In the genomic region with DNA sequence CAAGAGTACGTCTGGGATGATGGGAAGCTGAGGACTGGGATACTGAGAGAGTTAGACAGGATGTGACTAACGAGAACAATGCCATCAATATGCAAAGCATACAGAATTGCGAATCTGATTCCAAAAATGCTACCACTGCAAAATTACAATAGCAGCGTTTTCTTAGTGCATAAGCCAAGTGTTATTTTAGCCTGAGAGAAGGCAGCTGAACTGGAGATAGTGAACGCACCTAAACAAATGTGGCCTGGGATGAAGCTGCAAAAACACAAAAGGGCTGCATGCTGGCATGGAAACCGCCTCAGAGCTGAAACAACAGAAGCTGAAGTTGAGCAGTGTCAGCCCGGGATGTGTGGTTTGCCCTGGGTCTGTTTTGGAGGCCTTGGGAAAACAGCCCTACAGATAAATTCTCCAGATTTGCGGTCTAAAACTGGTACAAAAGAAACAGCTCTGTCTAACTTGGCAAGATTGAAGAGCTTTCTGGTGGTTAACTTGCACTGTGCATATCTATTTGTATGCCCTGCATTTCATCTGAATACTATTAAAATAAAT, we compare ENCODE assay signal across 23 cellular contexts. TPM values are rescaled to one million over a fixed set of nuclear protein-coding genes. Genes with fewer than 3 reads are reported as not detected.
DNase-seq lines count a peak whose midpoint lies in the region; ATAC-seq, FAIRE-seq and TF ChIP-seq lines count a peak whose summit lies in the region.
"Had no signal": no experiment of that assay in that cellular context is flagged by ENCODE, and none has a peak within 500 bp of the region (broad histone marks: within the 10 kb centered on the region; RNA-seq: fewer than 3 reads in every experiment).

No MANE protein-coding gene starts in this region.

- no peak overlapping the region for H3K27ac Mint-ChIP-seq in astrocyte (ENCODE audit: unreplicated experiment)
- H3K27ac Mint-ChIP-seq: activated B cell treated with CpG ODN at 0.5 μM for 24 hours; CD4-positive, alpha-beta T cell; T-cell had no signal

- H3K36me3 Mint-ChIP-seq in astrocyte (ENCODE audit: low read depth, unreplicated experiment) = no peaks in the 10 kb centered on the region
- H3K36me3 Mint-ChIP-seq: T-cell had no signal

- no peak overlapping the region for H2AFZ ChIP-seq in astrocyte (ENCODE audit: low read depth, low read length)

- TF ChIP-seq CTCF in astrocyte (IDR thresholded peaks at IDR 0.05; ENCODE audit: insufficient read depth, low read depth, low read length) = no peak
- no peak for TF ChIP-seq CTCF in foreskin fibroblast (IDR thresholded peaks at IDR 0.05; ENCODE audit: low read depth, low read length)

- peak; percentile 24 for DNase-seq in NCI-H2107 treated with DMSO at 0.1 percent for 48 hours (lab: John Stamatoyannopoulos, UW; ENCODE audit: unreplicated experiment)
- no peak for DNase-seq in NCI-H2107 (lab: John Stamatoyannopoulos, UW)
- DNase-seq in astrocyte (ENCODE audit: low read depth) = peak; percentile 89
- peak; percentile 42 to 63 for DNase-seq in foreskin fibroblast
- no peak for DNase-seq in sciatic nerve (ENCODE audit: low spot score)
- no peak for DNase-seq in HuH-7.5 (ENCODE audit: low spot score)
- DNase-seq in ecto neural progenitor cell (ENCODE audit: low spot score) = no peak
- DNase-seq: activated B cell treated with CpG ODN at 0.5 μM for 24 hours; activated CD8-positive, alpha-beta memory T cell treated with anti-CD3 and anti-CD28 coated beads for 24 hours; activated effector memory CD4-positive, alpha-beta T cell treated with anti-CD3 and anti-CD28 coated beads, Interleukin-2, amount 50 U/mL, for 16 hours; CD4-positive, alpha-beta T cell; effector CD4-positive, alpha-beta T cell; NCI-H2171; RPMI8226; small intestine; stimulated activated naive CD4-positive, alpha-beta T cell treated with Interleukin-2 at 50 U/mL for 16 hours; T-cell; upper lobe of left lung had no signal

- H3K4me3 ChIP-seq in astrocyte (ENCODE audit: insufficient read depth, low read depth, low read length) = no peak overlapping the region
- no peak overlapping the region for H3K4me3 ChIP-seq in foreskin fibroblast (ENCODE audit: low read depth in 1 of 2, low read length in 2 of 2)
- H3K4me3 ChIP-seq: ascending aorta, upper lobe of left lung had no signal

- H3K4me1 ChIP-seq in astrocyte (ENCODE audit: insufficient read depth, low read length) = peaks cover 6% of the 10 kb centered on the region
- H3K4me1 ChIP-seq: ascending aorta, upper lobe of left lung had no signal

- H3K9me3 ChIP-seq in astrocyte (ENCODE audit: insufficient read depth, low read depth, low read length) = peaks cover under 1% of the 10 kb centered on the region
- H3K9me3 ChIP-seq: ascending aorta, neutrophil, upper lobe of left lung had no signal

- peak overlapping the region; percentile 6 for H3K27ac ChIP-seq in astrocyte (ENCODE audit: low read depth, low read length)
- H3K27ac ChIP-seq: 22Rv1, ascending aorta, neutrophil, upper lobe of left lung had no signal

- H3K27me3 Mint-ChIP-seq in astrocyte (ENCODE audit: low read depth, unreplicated experiment) = peaks cover 4% of the 10 kb centered on the region

- no peaks in the 10 kb centered on the region for H3K9me3 Mint-ChIP-seq in astrocyte (ENCODE audit: unreplicated experiment)
- H3K9me3 Mint-ChIP-seq: activated B cell treated with CpG ODN at 0.5 μM for 24 hours; CD4-positive, alpha-beta T cell; T-cell had no signal

- H3K4me2 ChIP-seq in astrocyte (ENCODE audit: low read length) = peak overlapping the region; percentile 51

- peaks cover 6% of the 10 kb centered on the region for H3K4me1 Mint-ChIP-seq in astrocyte (ENCODE audit: low read depth, unreplicated experiment)
- H3K4me1 Mint-ChIP-seq: activated B cell treated with CpG ODN at 0.5 μM for 24 hours, T-cell had no signal

- ATAC-seq in sciatic nerve (peak; percentile 66), GM18867 (IDR thresholded peaks at IDR 0.05; ENCODE audit: unreplicated experiment) (no peak)
- ATAC-seq: HCT116, T-cell had no signal

- no peaks in the 10 kb centered on the region for H4K20me1 ChIP-seq in astrocyte (ENCODE audit: insufficient read depth, low read length)

- H3K4me3 Mint-ChIP-seq in astrocyte (ENCODE audit: unreplicated experiment) = no peak overlapping the region
- H3K4me3 Mint-ChIP-seq: activated B cell treated with CpG ODN at 0.5 μM for 24 hours; CD4-positive, alpha-beta T cell; T-cell had no signal

- intact Hi-C loops in sciatic nerve (cut with DNase I) = no loop called here

- no peaks in the 10 kb centered on the region for H3K36me3 ChIP-seq in astrocyte (ENCODE audit: insufficient read depth, low read length)
- H3K36me3 ChIP-seq: ascending aorta, neutrophil, upper lobe of left lung had no signal

- H3K79me2 ChIP-seq in astrocyte (ENCODE audit: insufficient read depth, low read length) = no peaks in the 10 kb centered on the region

- H3K27me3 ChIP-seq in astrocyte (ENCODE audit: insufficient read depth, low read length) = no peaks in the 10 kb centered on the region
- H3K27me3 ChIP-seq: ascending aorta, neutrophil, upper lobe of left lung had no signal

- FAIRE-seq in astrocyte (lab: Jason Lieb, UNC) = no peak
- FAIRE-seq: small intestine had no signal

- no peak overlapping the region for H3K9ac ChIP-seq in astrocyte (ENCODE audit: low read length)

RNA-seq across cellular contexts. Expression of a gene that starts 45.5 kb away (rescaled TPM):
- total RNA-seq in astrocyte = 1.1 and 1.4 TPM in 2 replicates
- 10.0 TPM for total RNA-seq in sciatic nerve
- total RNA-seq: activated B cell treated with CpG ODN at 0.5 μM for 24 hours; CD4-positive, alpha-beta T cell; T-cell had no signal

Comparison
In these comparisons a context has a peak if more than half of its experiments do, and no peak if none do; other contexts are left out.
1. DNase-seq: peak in NCI-H2107 treated with DMSO at 0.1 percent for 48 hours (single experiment), astrocyte (single experiment) and foreskin fibroblast (2 of 2); none in NCI-H2107 (single experiment), sciatic nerve (single experiment), HuH-7.5 (single experiment) and ecto neural progenitor cell (single experiment).